In genomic region chr7:23001610-23002009, GRCh38 we compare ENCODE assay signal across 1 cellular context.
TF ChIP-seq lines count a peak whose summit lies in the region.

No MANE protein-coding gene starts in this region.

TF ChIP-seq in HepG2, 621 proteins besides CTCF, POLR2A, EP300 and RAD21:
- TF ChIP-seq, protein P1, sequence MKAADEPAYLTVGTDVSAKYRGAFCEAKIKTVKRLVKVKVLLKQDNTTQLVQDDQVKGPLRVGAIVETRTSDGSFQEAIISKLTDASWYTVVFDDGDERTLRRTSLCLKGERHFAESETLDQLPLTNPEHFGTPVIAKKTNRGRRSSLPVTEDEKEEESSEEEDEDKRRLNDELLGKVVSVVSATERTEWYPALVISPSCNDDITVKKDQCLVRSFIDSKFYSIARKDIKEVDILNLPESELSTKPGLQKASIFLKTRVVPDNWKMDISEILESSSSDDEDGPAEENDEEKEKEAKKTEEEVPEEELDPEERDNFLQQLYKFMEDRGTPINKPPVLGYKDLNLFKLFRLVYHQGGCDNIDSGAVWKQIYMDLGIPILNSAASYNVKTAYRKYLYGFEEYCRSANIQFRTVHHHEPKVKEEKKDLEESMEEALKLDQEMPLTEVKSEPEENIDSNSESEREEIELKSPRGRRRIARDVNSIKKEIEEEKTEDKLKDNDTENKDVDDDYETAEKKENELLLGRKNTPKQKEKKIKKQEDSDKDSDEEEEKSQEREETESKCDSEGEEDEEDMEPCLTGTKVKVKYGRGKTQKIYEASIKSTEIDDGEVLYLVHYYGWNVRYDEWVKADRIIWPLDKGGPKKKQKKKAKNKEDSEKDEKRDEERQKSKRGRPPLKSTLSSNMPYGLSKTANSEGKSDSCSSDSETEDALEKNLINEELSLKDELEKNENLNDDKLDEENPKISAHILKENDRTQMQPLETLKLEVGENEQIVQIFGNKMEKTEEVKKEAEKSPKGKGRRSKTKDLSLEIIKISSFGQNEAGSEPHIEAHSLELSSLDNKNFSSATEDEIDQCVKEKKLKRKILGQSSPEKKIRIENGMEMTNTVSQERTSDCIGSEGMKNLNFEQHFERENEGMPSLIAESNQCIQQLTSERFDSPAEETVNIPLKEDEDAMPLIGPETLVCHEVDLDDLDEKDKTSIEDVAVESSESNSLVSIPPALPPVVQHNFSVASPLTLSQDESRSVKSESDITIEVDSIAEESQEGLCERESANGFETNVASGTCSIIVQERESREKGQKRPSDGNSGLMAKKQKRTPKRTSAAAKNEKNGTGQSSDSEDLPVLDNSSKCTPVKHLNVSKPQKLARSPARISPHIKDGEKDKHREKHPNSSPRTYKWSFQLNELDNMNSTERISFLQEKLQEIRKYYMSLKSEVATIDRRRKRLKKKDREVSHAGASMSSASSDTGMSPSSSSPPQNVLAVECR (CRISPR knock-in tag; IDR thresholded peaks at IDR 0.05; ENCODE audit: borderline replicate concordance), result no peak
- no peak for TF ChIP-seq NFIC (IDR thresholded peaks at IDR 0.05; ENCODE audit: low read length)
- TF ChIP-seq REST (IDR thresholded peaks at IDR 0.05; ENCODE audit: borderline replicate concordance in 1 of 2, low read depth in 1 of 2, low read length in 2 of 2), result no peak
- no peak for TF ChIP-seq ZSCAN21 (CRISPR knock-in tag; IDR thresholded peaks at IDR 0.05; ENCODE audit: borderline replicate concordance)
- TF ChIP-seq ZNF670 (CRISPR knock-in tag; IDR thresholded peaks at IDR 0.05; ENCODE audit: borderline replicate concordance), result no peak
- no peak for TF ChIP-seq ZNF572 (CRISPR knock-in tag; IDR thresholded peaks at IDR 0.05)
- no peak for TF ChIP-seq ZSCAN22 (CRISPR knock-in tag; IDR thresholded peaks at IDR 0.05)
- TF ChIP-seq ERF (CRISPR knock-in tag; IDR thresholded peaks at IDR 0.05), result no peak
- TF ChIP-seq GPN1 (CRISPR knock-in tag; IDR thresholded peaks at IDR 0.05; ENCODE audit: borderline replicate concordance), result no peak
- TF ChIP-seq RBM39 (IDR thresholded peaks at IDR 0.05; ENCODE audit: low read depth, low read length, poor library complexity, severe bottlenecking), result no peak
- TF ChIP-seq, protein P2, sequence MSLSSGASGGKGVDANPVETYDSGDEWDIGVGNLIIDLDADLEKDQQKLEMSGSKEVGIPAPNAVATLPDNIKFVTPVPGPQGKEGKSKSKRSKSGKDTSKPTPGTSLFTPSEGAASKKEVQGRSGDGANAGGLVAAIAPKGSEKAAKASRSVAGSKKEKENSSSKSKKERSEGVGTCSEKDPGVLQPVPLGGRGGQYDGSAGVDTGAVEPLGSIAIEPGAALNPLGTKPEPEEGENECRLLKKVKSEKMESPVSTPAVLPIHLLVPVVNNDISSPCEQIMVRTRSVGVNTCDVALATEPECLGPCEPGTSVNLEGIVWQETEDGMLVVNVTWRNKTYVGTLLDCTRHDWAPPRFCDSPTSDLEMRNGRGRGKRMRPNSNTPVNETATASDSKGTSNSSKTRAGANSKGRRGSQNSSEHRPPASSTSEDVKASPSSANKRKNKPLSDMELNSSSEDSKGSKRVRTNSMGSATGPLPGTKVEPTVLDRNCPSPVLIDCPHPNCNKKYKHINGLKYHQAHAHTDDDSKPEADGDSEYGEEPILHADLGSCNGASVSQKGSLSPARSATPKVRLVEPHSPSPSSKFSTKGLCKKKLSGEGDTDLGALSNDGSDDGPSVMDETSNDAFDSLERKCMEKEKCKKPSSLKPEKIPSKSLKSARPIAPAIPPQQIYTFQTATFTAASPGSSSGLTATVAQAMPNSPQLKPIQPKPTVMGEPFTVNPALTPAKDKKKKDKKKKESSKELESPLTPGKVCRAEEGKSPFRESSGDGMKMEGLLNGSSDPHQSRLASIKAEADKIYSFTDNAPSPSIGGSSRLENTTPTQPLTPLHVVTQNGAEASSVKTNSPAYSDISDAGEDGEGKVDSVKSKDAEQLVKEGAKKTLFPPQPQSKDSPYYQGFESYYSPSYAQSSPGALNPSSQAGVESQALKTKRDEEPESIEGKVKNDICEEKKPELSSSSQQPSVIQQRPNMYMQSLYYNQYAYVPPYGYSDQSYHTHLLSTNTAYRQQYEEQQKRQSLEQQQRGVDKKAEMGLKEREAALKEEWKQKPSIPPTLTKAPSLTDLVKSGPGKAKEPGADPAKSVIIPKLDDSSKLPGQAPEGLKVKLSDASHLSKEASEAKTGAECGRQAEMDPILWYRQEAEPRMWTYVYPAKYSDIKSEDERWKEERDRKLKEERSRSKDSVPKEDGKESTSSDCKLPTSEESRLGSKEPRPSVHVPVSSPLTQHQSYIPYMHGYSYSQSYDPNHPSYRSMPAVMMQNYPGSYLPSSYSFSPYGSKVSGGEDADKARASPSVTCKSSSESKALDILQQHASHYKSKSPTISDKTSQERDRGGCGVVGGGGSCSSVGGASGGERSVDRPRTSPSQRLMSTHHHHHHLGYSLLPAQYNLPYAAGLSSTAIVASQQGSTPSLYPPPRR (CRISPR knock-in tag; IDR thresholded peaks at IDR 0.05; ENCODE audit: borderline replicate concordance), result no peak
